In genomic region chr12:15256760-15257159, GRCh38 we compare ENCODE assay signal across 19 cellular contexts. TPM values are rescaled to one million over a fixed set of nuclear protein-coding genes. Genes with fewer than 3 reads are reported as not detected.
DNase-seq lines count a peak whose midpoint lies in the region; FAIRE-seq and TF ChIP-seq lines count a peak whose summit lies in the region.
"Had no signal": no experiment of that assay in that cellular context is flagged by ENCODE, and none has a peak within 500 bp of the region (broad histone marks: within the 10 kb centered on the region; RNA-seq: fewer than 3 reads in every experiment).

No MANE protein-coding gene starts in this region.

- TF ChIP-seq CTCF in adrenal gland (IDR thresholded peaks at IDR 0.05) (no peak), left ventricle myocardium inferior (IDR thresholded peaks at IDR 0.05; ENCODE audit: borderline replicate concordance) (no peak)

- H3K4me1 ChIP-seq in adrenal gland (replicated peaks in 1 of 2): no peaks in the 10 kb centered on the region
- H3K4me1 ChIP-seq in left ventricle myocardium inferior: no peaks in the 10 kb centered on the region
- H3K4me1 ChIP-seq: Peyer's patch had no signal

- H3K9me3 ChIP-seq in adrenal gland (replicated peaks in 1 of 3): peaks cover 0 to 8% (median 0%) of the 10 kb centered on the region in 3 donors
- peaks cover 11% of the 10 kb centered on the region for H3K9me3 ChIP-seq in left ventricle myocardium inferior (replicated peaks)
- H3K9me3 ChIP-seq: Peyer's patch had no signal

- H3K27me3 ChIP-seq in adrenal gland: no peaks in the 10 kb centered on the region
- H3K27me3 ChIP-seq in left ventricle myocardium inferior (ENCODE audit: low read depth): peaks cover 3% of the 10 kb centered on the region
- H3K27me3 ChIP-seq: Peyer's patch had no signal

- no peaks in the 10 kb centered on the region for H3K36me3 ChIP-seq in adrenal gland (replicated peaks in 1 of 2)
- H3K36me3 ChIP-seq in left ventricle myocardium inferior: no peaks in the 10 kb centered on the region
- H3K36me3 ChIP-seq: Peyer's patch had no signal

- intact Hi-C loops in adrenal gland (cut with DNase I) (no loop called here), left ventricle myocardium inferior (cut with micrococcal nuclease) (no loop called here)

- H3K4me3 ChIP-seq in adrenal gland (no peak overlapping the region), left ventricle myocardium inferior (no peak overlapping the region)
- H3K4me3 ChIP-seq: Peyer's patch had no signal

- FAIRE-seq in GM12892 (lab: Jason Lieb, UNC): no peak
- FAIRE-seq: GM18507, H1 had no signal

- no peak for TF ChIP-seq POLR2A in adrenal gland (IDR thresholded peaks at IDR 0.05)
- TF ChIP-seq POLR2A in GM12892 (IDR thresholded peaks at IDR 0.05; ENCODE audit: low read depth, low read length): no peak

- peak overlapping the region in 1 of 5 donors; percentile 28 for H3K27ac ChIP-seq in adrenal gland
- peak overlapping the region; percentile 36 for H3K27ac ChIP-seq in left ventricle myocardium inferior (replicated peaks)
- H3K27ac ChIP-seq: Peyer's patch had no signal

- 40 to 44% (median 42%) methylated on average over 4 of the region's 4 CpGs for WGBS in adrenal gland, 4 donors

- DNase-seq in HCEC 1CT (peak; percentile 87), adrenal gland (peak in 4 of 7 donors; percentile 15 to 61 (median 30)), left ventricle myocardium inferior (no peak), stromal cell of bone marrow (ENCODE audit: low read depth) (peak; percentile 77), DMS 273 (lab: John Stamatoyannopoulos, UW; ENCODE audit: unreplicated experiment) (no peak), UCSD-AML1 (lab: John Stamatoyannopoulos, UW; ENCODE audit: unreplicated experiment) (no peak), GM12892 (ENCODE audit: insufficient read length) (no peak)
- no peak for DNase-seq in stimulated activated CD4-positive, alpha-beta T cell treated with anti-CD3 and anti-CD28 coated beads, Interleukin-15, amount 100 ng/mL, for 24 hours
- DNase-seq: activated CD4-positive, alpha-beta T cell treated with anti-CD3 and anti-CD28 coated beads, Interleukin-2, amount 10 ng/mL, durations not matched to agents 24 days and 14 days; activated T-cell treated with anti-CD3 and anti-CD28 coated beads, Interleukin-2, amount 50 U/mL, for 72 hours; CD4-positive, CD25-positive, alpha-beta regulatory T cell; Peyer's patch; posterior cingulate gyrus; stimulated activated naive CD4-positive, alpha-beta T cell had no signal

RNA-seq across cellular contexts. Expression of gene RERG, which starts 35.5 kb away (rescaled TPM):
- total RNA-seq in adrenal gland (100 to 1,000 TPM in 3 of 8 donors, 10 to 100 TPM in 5; 20.4 to 146 (median 87.9) TPM), left ventricle myocardium inferior (4.5 TPM)
- polyA plus RNA-seq in adrenal gland: 10 to 100 TPM; 33.5 to 47.9 (median 39.3) TPM
- not detected for polyA plus RNA-seq in GM12892 (2012; ENCODE audit: missing spikeins)
- total RNA-seq: activated CD4-positive, alpha-beta T cell treated with anti-CD3 and anti-CD28 coated beads, Interleukin-2, amount 10 ng/mL, durations not matched to agents 24 days and 14 days; activated T-cell treated with anti-CD3 and anti-CD28 coated beads, Interleukin-2, amount 50 U/mL, for 72 hours; CD4-positive, CD25-positive, alpha-beta regulatory T cell; mononuclear cell; NCI-H460; T-helper 2 cell treated with Interferon-gamma antibody and Interleukin-4, amounts not matched to agents 100 ng/mL and 5 ng/mL, for 36 hours had no signal
- polyA plus RNA-seq: CD4-positive, CD25-positive, alpha-beta regulatory T cell had no signal

Comparison
In these comparisons a context has a peak if more than half of its experiments do, and no peak if none do; other contexts are left out.
1. DNase-seq: peak in HCEC 1CT (single experiment), adrenal gland (4 of 7) and stromal cell of bone marrow (single experiment); none in left ventricle myocardium inferior (single experiment), stimulated activated CD4-positive, alpha-beta T cell treated with anti-CD3 and anti-CD28 coated beads, Interleukin-15, amount 100 ng/mL, for 24 hours (single experiment), DMS 273 (single experiment), UCSD-AML1 (single experiment) and GM12892 (single experiment).